19 cellular contexts compared by ENCODE assay signal in genomic region chr6:100343678-100344077, GRCh38.
A peak's percentile ranks its signal among the peaks of the same experiment; 100 is the strongest.
DNase-seq lines count a peak whose midpoint lies in the region; ATAC-seq, FAIRE-seq and TF ChIP-seq lines count a peak whose summit lies in the region.
"Had no signal": no experiment of that assay in that cellular context is flagged by ENCODE, and none has a peak within 500 bp of the region (broad histone marks: within the 10 kb centered on the region; RNA-seq: fewer than 3 reads in every experiment).

No MANE protein-coding gene starts in this region.

- no peak for DNase-seq in DND-41
- peak; percentile 29 to 64 for DNase-seq in Kasumi-1 (lab: John Stamatoyannopoulos, UW)
- no peak for DNase-seq in K562 (ENCODE audit: extremely low read depth in 1 of 4, low spot score in 3 of 4)
- no peak for DNase-seq in mesendoderm
- DNase-seq in NCI-H2107 treated with DMSO at 0.1 percent for 48 hours (lab: John Stamatoyannopoulos, UW; ENCODE audit: unreplicated experiment) = no peak
- no peak for DNase-seq in activated CD8-positive, alpha-beta memory T cell treated with anti-CD3 and anti-CD28 coated beads, Interleukin-2, amount 10 ng/mL, durations not matched to agents 7 days and 5 days
- DNase-seq in type B pancreatic cell (ENCODE audit: extremely low spot score, unreplicated experiment) = no peak
- DNase-seq in NCI-H1417 treated with DMSO at 0.1 percent for 48 hours (lab: John Stamatoyannopoulos, UW) = no peak
- DNase-seq: activated naive CD4-positive, alpha-beta T cell treated with anti-CD3 and anti-CD28 coated beads, Interleukin-2, amount 10 ng/mL, durations not matched to agents 7 days and 5 days; CD4-positive, alpha-beta T cell; central memory CD4-positive, alpha-beta T cell; heart left ventricle; NCI-H187 treated with DMSO at 0.1 percent for 48 hours; NCI-H748 treated with DMSO at 0.1 percent for 48 hours; SHP77 treated with DMSO at 0.1 percent for 48 hours; small intestine had no signal

- H3K4ac ChIP-seq in mesendoderm (ENCODE audit: low read depth, low read length) = no peak overlapping the region

- H3K27me3 Mint-ChIP-seq in activated CD8-positive, alpha-beta memory T cell treated with anti-CD3 and anti-CD28 coated beads, Interleukin-2, amount 10 ng/mL, durations not matched to agents 7 days and 5 days = peaks cover 14% of the 10 kb centered on the region
- H3K27me3 Mint-ChIP-seq in type B pancreatic cell = no peaks in the 10 kb centered on the region
- H3K27me3 Mint-ChIP-seq: activated naive CD4-positive, alpha-beta T cell treated with anti-CD3 and anti-CD28 coated beads, Interleukin-2, amount 10 ng/mL, durations not matched to agents 7 days and 5 days had no signal

- no peak overlapping the region for H4K8ac ChIP-seq in mesendoderm (ENCODE audit: low read depth, low read length)

- no peak overlapping the region for H4K5ac ChIP-seq in mesendoderm (ENCODE audit: low read length)

- no peak overlapping the region for H2AK5ac ChIP-seq in mesendoderm (ENCODE audit: low read length)

- POLR2A ChIA-PET in K562 (lab: Yijun Ruan, JAX) = interaction anchor here (1.0 kb wide), 1 partner anchor 10 kb away, joined by 3 read pairs; no protein-coding TSS in a partner anchor

- H2BK15ac ChIP-seq in mesendoderm (replicated peaks; ENCODE audit: low read depth) = no peak overlapping the region

- H3K9me3 Mint-ChIP-seq in activated CD8-positive, alpha-beta memory T cell treated with anti-CD3 and anti-CD28 coated beads, Interleukin-2, amount 10 ng/mL, durations not matched to agents 7 days and 5 days (ENCODE audit: low read depth) = peaks cover 3% of the 10 kb centered on the region
- H3K9me3 Mint-ChIP-seq in type B pancreatic cell = no peaks in the 10 kb centered on the region
- H3K9me3 Mint-ChIP-seq: activated naive CD4-positive, alpha-beta T cell treated with anti-CD3 and anti-CD28 coated beads, Interleukin-2, amount 10 ng/mL, durations not matched to agents 7 days and 5 days; CD4-positive, alpha-beta T cell; neural progenitor cell had no signal

- H3K9ac ChIP-seq in DND-41 (ENCODE audit: low read depth, low read length) = no peak overlapping the region
- H3K9ac ChIP-seq in K562 (ENCODE audit: insufficient read depth in 1 of 2, low read depth in 2 of 2, low read length in 2 of 2) = no peak overlapping the region
- no peak overlapping the region for H3K9ac ChIP-seq in mesendoderm (ENCODE audit: low read length)
- H3K9ac ChIP-seq: neural progenitor cell had no signal

- no peak for TF ChIP-seq RAD21 in K562 (CRISPR knock-in tag; conservative IDR thresholded peaks at IDR 0.05 in 1 of 2, IDR thresholded peaks at IDR 0.05 in 1 of 2)

- in situ Hi-C loops in K562 (cut with MboI) = no loop called here

- no peak overlapping the region for H3K23ac ChIP-seq in mesendoderm (ENCODE audit: low read length)

- no peak for FAIRE-seq in K562 (lab: Jason Lieb, UNC)
- FAIRE-seq: small intestine had no signal

- peaks cover 2% of the 10 kb centered on the region for H3K36me3 Mint-ChIP-seq in activated CD8-positive, alpha-beta memory T cell treated with anti-CD3 and anti-CD28 coated beads, Interleukin-2, amount 10 ng/mL, durations not matched to agents 7 days and 5 days
- no peaks in the 10 kb centered on the region for H3K36me3 Mint-ChIP-seq in type B pancreatic cell
- H3K36me3 Mint-ChIP-seq: activated naive CD4-positive, alpha-beta T cell treated with anti-CD3 and anti-CD28 coated beads, Interleukin-2, amount 10 ng/mL, durations not matched to agents 7 days and 5 days; neural progenitor cell had no signal

- no peaks in the 10 kb centered on the region for H3K36me3 ChIP-seq in DND-41 (ENCODE audit: insufficient read depth, low read length)
- H3K36me3 ChIP-seq in K562 (ENCODE audit: control insufficient read depth, insufficient read depth, low read length) = no peaks in the 10 kb centered on the region
- no peaks in the 10 kb centered on the region for H3K36me3 ChIP-seq in mesendoderm (ENCODE audit: control insufficient read depth, insufficient read depth, low read length)
- H3K36me3 ChIP-seq: heart left ventricle, neural progenitor cell had no signal

- peak overlapping the region; percentile 84 for H3K18ac ChIP-seq in mesendoderm (ENCODE audit: low read length)

- H4K20me1 ChIP-seq in DND-41 (ENCODE audit: insufficient read depth, low read length) (no peaks in the 10 kb centered on the region), K562 (replicated peaks; ENCODE audit: control insufficient read depth, insufficient read depth, low read length) (no peaks in the 10 kb centered on the region)

- TF ChIP-seq CTCF in DND-41 (IDR thresholded peaks at IDR 0.05; ENCODE audit: borderline replicate concordance, extremely low read depth, low read length, poor library complexity, severe bottlenecking) (no peak), K562 (IDR thresholded peaks at IDR 0.05 in 2 of 3, conservative IDR thresholded peaks at IDR 0.05 in 1 of 3; ENCODE audit: insufficient read depth in 2 of 3, low read depth in 1 of 3, low read length in 3 of 3) (no peak), type B pancreatic cell (conservative IDR thresholded peaks at IDR 0.05) (no peak)

- H3K4me3 ChIP-seq in DND-41 (ENCODE audit: low read depth in 1 of 2, low read length in 2 of 2) (no peak overlapping the region), K562 (no peak overlapping the region), mesendoderm (ENCODE audit: low read length) (no peak overlapping the region)
- H3K4me3 ChIP-seq: heart left ventricle, neural progenitor cell had no signal

- H3K27me3 ChIP-seq in DND-41 (ENCODE audit: insufficient read depth, low read length, poor library complexity) = no peaks in the 10 kb centered on the region
- H3K27me3 ChIP-seq in K562 (ENCODE audit: control insufficient read depth in 2 of 2, insufficient read depth in 2 of 2, low read length in 2 of 2) = no peaks in the 10 kb centered on the region
- no peaks in the 10 kb centered on the region for H3K27me3 ChIP-seq in mesendoderm (ENCODE audit: insufficient read depth, low read length, poor library complexity)
- H3K27me3 ChIP-seq: heart left ventricle, neural progenitor cell had no signal

- H3K27ac Mint-ChIP-seq in activated CD8-positive, alpha-beta memory T cell treated with anti-CD3 and anti-CD28 coated beads, Interleukin-2, amount 10 ng/mL, durations not matched to agents 7 days and 5 days = no peak overlapping the region
- no peak overlapping the region for H3K27ac Mint-ChIP-seq in type B pancreatic cell
- H3K27ac Mint-ChIP-seq: activated naive CD4-positive, alpha-beta T cell treated with anti-CD3 and anti-CD28 coated beads, Interleukin-2, amount 10 ng/mL, durations not matched to agents 7 days and 5 days; CD4-positive, alpha-beta T cell; neural progenitor cell had no signal

- BruUV-seq in K562 (replicated peaks; lab: Mats Ljungman, UMichigan) = no TSS peak

- TF ChIP-seq POLR2A in K562 (conservative IDR thresholded peaks at IDR 0.05) = no peak

- H3K79me2 ChIP-seq in DND-41 (ENCODE audit: insufficient read depth, low read length) = no peaks in the 10 kb centered on the region
- no peaks in the 10 kb centered on the region for H3K79me2 ChIP-seq in K562 (ENCODE audit: control insufficient read depth, insufficient read depth, low read length)
- no peaks in the 10 kb centered on the region for H3K79me2 ChIP-seq in mesendoderm (ENCODE audit: control insufficient read depth, insufficient read depth, low read length)

- no peak for TF ChIP-seq EP300 in K562 (IDR thresholded peaks at IDR 0.05; ENCODE audit: low read length)

- no peak overlapping the region for H3K4me3 Mint-ChIP-seq in activated CD8-positive, alpha-beta memory T cell treated with anti-CD3 and anti-CD28 coated beads, Interleukin-2, amount 10 ng/mL, durations not matched to agents 7 days and 5 days
- no peak overlapping the region for H3K4me3 Mint-ChIP-seq in type B pancreatic cell
- H3K4me3 Mint-ChIP-seq: activated naive CD4-positive, alpha-beta T cell treated with anti-CD3 and anti-CD28 coated beads, Interleukin-2, amount 10 ng/mL, durations not matched to agents 7 days and 5 days; CD4-positive, alpha-beta T cell; neural progenitor cell had no signal

- H2BK5ac ChIP-seq in mesendoderm (ENCODE audit: low read length) = no peak overlapping the region

- no peak overlapping the region for H2BK120ac ChIP-seq in mesendoderm (ENCODE audit: low read depth, low read length)

- peaks cover 60% of the 10 kb centered on the region for H3K4me1 ChIP-seq in DND-41 (ENCODE audit: insufficient read depth, low read length)
- H3K4me1 ChIP-seq in K562 (replicated peaks in 1 of 2; ENCODE audit: control insufficient read depth in 2 of 2, insufficient read depth in 2 of 2, low read length in 2 of 2) = no peaks in the 10 kb centered on the region
- H3K4me1 ChIP-seq in mesendoderm (ENCODE audit: control insufficient read depth, low read depth, low read length) = no peaks in the 10 kb centered on the region

- WGBS in K562 (ENCODE audit: insufficient coverage, low coverage, missing lambda C conversion rate) = 0% methylated on average over 1 of the region's 1 CpG
- WGBS in mesendoderm (ENCODE audit: extremely low coverage, insufficient coverage, low lambda C conversion rate) = no CpG with 5 or more reads among the region's 1 CpG

- no peaks in the 10 kb centered on the region for H3K9me1 ChIP-seq in K562 (ENCODE audit: control insufficient read depth, insufficient read depth, low read length)

- H3K56ac ChIP-seq in mesendoderm (ENCODE audit: low read length) = no peak overlapping the region

- no peaks in the 10 kb centered on the region for H3K79me1 ChIP-seq in mesendoderm (ENCODE audit: low read length)

- no peak for ATAC-seq in DND-41 (ENCODE audit: insufficient read depth, low read depth)
- no peak for ATAC-seq in K562
- no peak for ATAC-seq in activated CD8-positive, alpha-beta memory T cell treated with anti-CD3 and anti-CD28 coated beads, Interleukin-2, amount 10 ng/mL, durations not matched to agents 7 days and 5 days
- ATAC-seq: left lobe of liver had no signal

- peaks cover 12% of the 10 kb centered on the region for H3K4me1 Mint-ChIP-seq in activated CD8-positive, alpha-beta memory T cell treated with anti-CD3 and anti-CD28 coated beads, Interleukin-2, amount 10 ng/mL, durations not matched to agents 7 days and 5 days
- peaks cover 25% of the 10 kb centered on the region for H3K4me1 Mint-ChIP-seq in type B pancreatic cell (ENCODE audit: unreplicated experiment)
- H3K4me1 Mint-ChIP-seq: activated naive CD4-positive, alpha-beta T cell treated with anti-CD3 and anti-CD28 coated beads, Interleukin-2, amount 10 ng/mL, durations not matched to agents 7 days and 5 days had no signal

- H3K9me3 ChIP-seq in DND-41 (ENCODE audit: insufficient read depth, low read length, severe bottlenecking) (no peaks in the 10 kb centered on the region), K562 (replicated peaks; ENCODE audit: control insufficient read depth, insufficient read depth, low read depth, low read length) (no peaks in the 10 kb centered on the region)
- H3K9me3 ChIP-seq: heart left ventricle had no signal

- H3K27ac ChIP-seq in DND-41 (ENCODE audit: low read length) (peak overlapping the region; percentile 47), K562 (ENCODE audit: extremely low read depth, low read depth, low read length) (no peak overlapping the region), mesendoderm (ENCODE audit: low read depth, low read length) (no peak overlapping the region)
- H3K27ac ChIP-seq: neural progenitor cell, VCaP had no signal

- intact Hi-C loops in K562 (cut with micrococcal nuclease) = no loop called here

- H2AFZ ChIP-seq in DND-41 (ENCODE audit: low read depth, low read length) (no peak overlapping the region), K562 (ENCODE audit: low read depth, low read length) (no peak overlapping the region)
- H2AFZ ChIP-seq: neural progenitor cell had no signal

- H3K4me2 ChIP-seq in DND-41 (ENCODE audit: insufficient read depth, low read length) = no peak overlapping the region
- H3K4me2 ChIP-seq in K562 (ENCODE audit: insufficient read depth, low read length) = no peak overlapping the region
- H3K4me2 ChIP-seq in mesendoderm (ENCODE audit: low read length) = no peak overlapping the region
- H3K4me2 ChIP-seq: neural progenitor cell had no signal

- CTCF ChIA-PET in K562 (lab: Yijun Ruan, JAX; ENCODE audit: low intra/inter-chr PET ratio) = no interaction called here
- CTCF ChIA-PET in activated CD8-positive, alpha-beta memory T cell treated with anti-CD3 and anti-CD28 coated beads, Interleukin-2, amount 10 ng/mL, durations not matched to agents 7 days and 5 days (lab: Charles Lee) = no interaction called here

Comparison
In these comparisons a context has a peak if more than half of its experiments do, and no peak if none do; other contexts are left out.
1. DNase-seq: peak in Kasumi-1 (2 of 2); none in DND-41 (single experiment), K562 (0 of 4), mesendoderm (single experiment), NCI-H2107 treated with DMSO at 0.1 percent for 48 hours (single experiment), activated CD8-positive, alpha-beta memory T cell treated with anti-CD3 and anti-CD28 coated beads, Interleukin-2, amount 10 ng/mL, durations not matched to agents 7 days and 5 days (single experiment), type B pancreatic cell (single experiment) and NCI-H1417 treated with DMSO at 0.1 percent for 48 hours (single experiment).